9 cellular contexts compared by ENCODE assay signal in the genomic region with DNA sequence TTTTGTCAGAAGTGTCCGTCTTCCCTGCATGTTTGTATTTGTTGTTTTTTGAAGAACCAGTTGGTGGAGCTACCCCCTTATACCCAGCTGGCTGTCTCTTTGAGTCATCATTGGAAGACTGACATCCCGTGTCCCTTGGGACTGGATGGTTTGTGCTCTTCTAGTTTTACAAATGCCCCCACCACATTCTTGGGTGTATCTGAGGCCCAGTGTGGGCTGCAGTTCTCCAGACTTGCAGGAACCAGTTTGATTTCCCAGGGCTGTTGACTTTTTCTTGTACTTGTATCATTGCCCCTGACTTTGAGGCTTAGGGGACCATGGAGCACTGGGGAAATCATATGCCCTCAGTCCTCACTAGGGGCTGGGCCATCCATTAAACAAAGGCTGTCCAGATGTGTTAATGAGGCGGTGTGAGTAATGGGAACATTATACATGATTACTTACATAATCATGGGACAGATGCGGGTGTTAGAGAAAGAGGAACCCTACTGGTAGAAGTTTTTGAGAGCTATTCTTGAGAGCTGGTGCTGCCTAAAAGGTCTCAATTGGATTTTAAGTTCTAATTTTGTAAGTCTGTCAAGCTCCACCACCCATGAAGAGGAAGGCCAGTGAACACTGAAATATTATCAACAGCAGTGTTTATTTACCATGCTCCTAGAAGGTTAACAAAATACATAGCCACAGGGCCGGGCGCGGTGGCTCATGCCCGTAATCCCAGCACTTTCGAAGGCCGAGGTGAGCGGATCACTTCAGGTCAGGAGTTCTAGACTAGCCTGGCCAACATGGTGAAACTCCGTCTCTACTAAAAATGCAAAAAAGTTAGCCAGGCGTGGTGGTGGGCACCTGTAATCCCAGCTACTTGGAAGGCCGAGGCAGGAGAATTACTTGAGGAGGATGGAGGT. TPM values are rescaled to one million over a fixed set of nuclear protein-coding genes. Genes with fewer than 3 reads are reported as not detected.
DNase-seq lines count a peak whose midpoint lies in the region; ATAC-seq and TF ChIP-seq lines count a peak whose summit lies in the region.
"Had no signal": no experiment of that assay in that cellular context is flagged by ENCODE, and none has a peak within 500 bp of the region (broad histone marks: within the 10 kb centered on the region; RNA-seq: fewer than 3 reads in every experiment).

No MANE protein-coding gene starts in this region.

- CTCF ChIA-PET in CD8-positive, alpha-beta memory T cell (lab: Charles Lee) = interaction anchor here (1.3 kb wide), 1 partner anchor 8 kb away, joined by 4 read pairs; no protein-coding TSS in a partner anchor

- H3K36me3 ChIP-seq in CD8-positive, alpha-beta memory T cell (ENCODE audit: insufficient read depth, low read length) = no peaks in the 10 kb centered on the region
- H3K36me3 ChIP-seq in MG63 = no peaks in the 10 kb centered on the region

- H3K27me3 Mint-ChIP-seq in CD8-positive, alpha-beta memory T cell = peaks cover 0 to 3% of the 10 kb centered on the region in 2 donors
- H3K27me3 Mint-ChIP-seq in stimulated activated naive B cell treated with anti-CD40 and anti-IgM and Interleukin-4, amounts not matched to agents 10 μg/mL and 1 μg/mL and 100 μg/mL, for 72 hours = no peaks in the 10 kb centered on the region

- H3K4me1 ChIP-seq in CD8-positive, alpha-beta memory T cell (ENCODE audit: insufficient read depth, low read length) = peaks cover 84% of the 10 kb centered on the region

- no peaks in the 10 kb centered on the region for H3K9me3 ChIP-seq in CD8-positive, alpha-beta memory T cell (ENCODE audit: low read length)
- H3K9me3 ChIP-seq in MG63 = no peaks in the 10 kb centered on the region

- peak; percentile 43 for ATAC-seq in GM19463 (IDR thresholded peaks at IDR 0.05; ENCODE audit: unreplicated experiment)
- peak; percentile 58 to 75 for ATAC-seq in stimulated activated naive B cell treated with anti-CD40 and anti-IgM and Interleukin-4, amounts not matched to agents 10 μg/mL and 1 μg/mL and 100 μg/mL, for 72 hours (replicated peaks)

- no peaks in the 10 kb centered on the region for H3K9me3 Mint-ChIP-seq in CD8-positive, alpha-beta memory T cell
- no peaks in the 10 kb centered on the region for H3K9me3 Mint-ChIP-seq in stimulated activated naive B cell treated with anti-CD40 and anti-IgM and Interleukin-4, amounts not matched to agents 10 μg/mL and 1 μg/mL and 100 μg/mL, for 72 hours

- peak overlapping the region; percentile 83 to 100 (median 92) for H3K27ac Mint-ChIP-seq in CD8-positive, alpha-beta memory T cell
- H3K27ac Mint-ChIP-seq in stimulated activated naive B cell treated with anti-CD40 and anti-IgM and Interleukin-4, amounts not matched to agents 10 μg/mL and 1 μg/mL and 100 μg/mL, for 72 hours = peak overlapping the region; percentile 70

- POLR2A ChIA-PET in CD8-positive, alpha-beta memory T cell (lab: Charles Lee) = no interaction called here

- H3K27me3 ChIP-seq in CD8-positive, alpha-beta memory T cell (ENCODE audit: insufficient read depth, low read length, poor library complexity, severe bottlenecking) = no peaks in the 10 kb centered on the region
- H3K27me3 ChIP-seq in MG63 = no peaks in the 10 kb centered on the region

- no peak overlapping the region for H3K27ac ChIP-seq in CD8-positive, alpha-beta memory T cell (ENCODE audit: low read depth, low read length)
- H3K27ac ChIP-seq: epithelial cell of prostate had no signal

- H3K36me3 Mint-ChIP-seq in CD8-positive, alpha-beta memory T cell = peaks cover 0 to 4% (median 1%) of the 10 kb centered on the region in 3 donors
- peaks cover 16 to 41% of the 10 kb centered on the region in 2 donors for H3K36me3 Mint-ChIP-seq in stimulated activated naive B cell treated with anti-CD40 and anti-IgM and Interleukin-4, amounts not matched to agents 10 μg/mL and 1 μg/mL and 100 μg/mL, for 72 hours

- H3K4me3 ChIP-seq in CD8-positive, alpha-beta memory T cell (ENCODE audit: low read length) = no peak overlapping the region
- no peak overlapping the region for H3K4me3 ChIP-seq in MG63
- H3K4me3 ChIP-seq in choroid plexus epithelial cell (ENCODE audit: low read depth, low read length) = no peak overlapping the region

- peak overlapping the region in 6 of 7 donors; percentile 30 to 77 (median 45) for H3K4me3 Mint-ChIP-seq in CD8-positive, alpha-beta memory T cell
- peak overlapping the region; percentile 14 to 72 for H3K4me3 Mint-ChIP-seq in stimulated activated naive B cell treated with anti-CD40 and anti-IgM and Interleukin-4, amounts not matched to agents 10 μg/mL and 1 μg/mL and 100 μg/mL, for 72 hours

- no peak for DNase-seq in CD8-positive, alpha-beta memory T cell
- DNase-seq in MG63 (peak; percentile 22), choroid plexus epithelial cell (ENCODE audit: low read depth) (peak; percentile 48), middle frontal gyrus (ENCODE audit: extremely low spot score, low spot score) (no peak), mesenteric fat pad (ENCODE audit: low spot score) (no peak)
- no peak for DNase-seq in stimulated activated naive B cell treated with anti-CD40 and anti-IgM and Interleukin-4, amounts not matched to agents 10 μg/mL and 1 μg/mL and 100 μg/mL, for 72 hours
- DNase-seq in activated CD4-positive, alpha-beta T cell treated with anti-CD3 and anti-CD28 coated beads for 1 hour = no peak

- TF ChIP-seq CTCF in choroid plexus epithelial cell (conservative IDR thresholded peaks at IDR 0.05; ENCODE audit: low read depth, low read length) = peak; percentile 13

- H3K4me1 Mint-ChIP-seq in CD8-positive, alpha-beta memory T cell = peaks cover 92 to 100% (median 98%) of the 10 kb centered on the region in 3 donors
- peaks cover 67 to 100% of the 10 kb centered on the region in 2 donors for H3K4me1 Mint-ChIP-seq in stimulated activated naive B cell treated with anti-CD40 and anti-IgM and Interleukin-4, amounts not matched to agents 10 μg/mL and 1 μg/mL and 100 μg/mL, for 72 hours

RNA-seq across cellular contexts. Expression of a gene that starts 8.5 kb away (rescaled TPM):
- total RNA-seq in CD8-positive, alpha-beta memory T cell = 10 to 100 TPM; 25.0 to 25.5 TPM
- 12.0 TPM for polyA plus RNA-seq in CD8-positive, alpha-beta memory T cell
- 0.56 and 1.1 TPM in 2 replicates for total RNA-seq in MG63 (2014; rRNA removed; shearing (Covaris generic); ENCODE audit: low replicate concordance)
- total RNA-seq in mesenteric fat pad = 13.8 TPM

Comparison
In these comparisons a context has a peak if more than half of its experiments do, and no peak if none do; other contexts are left out.
1. DNase-seq: peak in MG63 (single experiment) and choroid plexus epithelial cell (single experiment); none in CD8-positive, alpha-beta memory T cell (0 of 5), stimulated activated naive B cell treated with anti-CD40 and anti-IgM and Interleukin-4, amounts not matched to agents 10 μg/mL and 1 μg/mL and 100 μg/mL, for 72 hours (single experiment), middle frontal gyrus (single experiment), activated CD4-positive, alpha-beta T cell treated with anti-CD3 and anti-CD28 coated beads for 1 hour (single experiment) and mesenteric fat pad (single experiment).